Comparison of ENCODE assay signal across 27 cellular contexts in genomic region chr2:7182525-7182924, GRCh38.
"Had no signal": no experiment of that assay in that cellular context is flagged by ENCODE, and none has a peak within 500 bp of the region (broad histone marks: within the 10 kb centered on the region; RNA-seq: fewer than 3 reads in every experiment).

No MANE protein-coding gene starts in this region.

- ATAC-seq: stimulated activated effector memory CD8-positive, alpha-beta T cell treated with anti-CD3 and anti-CD28 coated beads, Interleukin-12 subunit alpha, Interleukin-12 subunit beta, amount 100 ng/mL, for 72 hours; stimulated activated memory B cell treated with anti-CD40 and anti-IgM and Interleukin-4, amounts not matched to agents 10 μg/mL and 1 μg/mL and 100 μg/mL, for 72 hours; stimulated activated naive B cell treated with anti-CD40 and anti-IgM and Interleukin-4, amounts not matched to agents 10 μg/mL and 1 μg/mL and 100 μg/mL, for 72 hours; stimulated activated naive CD8-positive, alpha-beta T cell treated with anti-CD3 and anti-CD28 coated beads, Interleukin-15, amount 100 ng/mL, for 72 hours; stimulated activated naive CD8-positive, alpha-beta T cell treated with anti-CD3 and anti-CD28 coated beads, Interleukin-15, Interleukin-2, amounts not matched to agents 100 U/mL and 50 U/mL, for 24 hours; upper lobe of right lung had no signal

- DNase-seq: stimulated activated CD4-positive, alpha-beta T cell treated with anti-CD3 and anti-CD28 coated beads, Interleukin-2, amount 100 ng/mL, for 48 hours; stimulated activated CD4-positive, alpha-beta T cell treated with anti-CD3 and anti-CD28 coated beads, Interleukin-4, amount 100 ng/mL, for 1 hour; stimulated activated CD4-positive, alpha-beta T cell treated with anti-CD3 and anti-CD28 coated beads, Interleukin-4, amount 100 ng/mL, for 24 hours; stimulated activated CD4-positive, alpha-beta T cell treated with anti-CD3 and anti-CD28 coated beads, Interleukin-4, amount 100 ng/mL, for 4 hours; stimulated activated CD8-positive, alpha-beta memory T cell treated with anti-CD3 and anti-CD28 coated beads, Interleukin-4, amount 100 ng/mL, for 48 hours; stimulated activated naive B cell treated with anti-CD40 and anti-IgM and Interleukin-4, amounts not matched to agents 10 μg/mL and 1 μg/mL and 100 μg/mL, for 72 hours; stimulated activated naive CD4-positive, alpha-beta T cell; stimulated activated naive CD4-positive, alpha-beta T cell treated with Interleukin-2 at 50 U/mL for 16 hours; stimulated activated naive CD8-positive, alpha-beta T cell treated with anti-CD3 and anti-CD28 coated beads, Interleukin-15, amount 100 ng/mL, for 72 hours; stimulated activated naive CD8-positive, alpha-beta T cell treated with anti-CD3 and anti-CD28 coated beads, Interleukin-15, Interleukin-2, amounts not matched to agents 100 U/mL and 50 U/mL, for 24 hours; stomach; substantia nigra; testis; thyroid gland; tibial artery; transverse colon; trophoblast cell; upper lobe of right lung; uterus had no signal

- H3K4me1 ChIP-seq: stomach, suprapubic skin, testis, tibial artery, transverse colon, upper lobe of left lung, upper lobe of right lung, uterus, vagina had no signal

- H3K9me3 ChIP-seq: stomach, suprapubic skin, testis, thoracic aorta, thyroid gland, tibial artery, tibial nerve, transverse colon, upper lobe of left lung, upper lobe of right lung, uterus, vagina had no signal

- FAIRE-seq: urothelium cell line had no signal

- H3K4me3 ChIP-seq: stomach, suprapubic skin, testis, thoracic aorta, thyroid gland, tibial artery, tibial nerve, transverse colon, upper lobe of left lung, upper lobe of right lung, uterus, vagina had no signal

- H3K36me3 ChIP-seq: stomach, suprapubic skin, thoracic aorta, thyroid gland, tibial artery, tibial nerve, transverse colon, upper lobe of left lung, upper lobe of right lung, uterus, vagina had no signal

- H3K27ac ChIP-seq: stomach, suprapubic skin, testis, thoracic aorta, thyroid gland, tibial artery, tibial nerve, transverse colon, upper lobe of left lung, upper lobe of right lung, uterus, vagina had no signal

- H3K27me3 ChIP-seq: stomach, suprapubic skin, testis, thyroid gland, tibial artery, tibial nerve, transverse colon, upper lobe of left lung, upper lobe of right lung, uterus, vagina had no signal
